Comparison of ENCODE assay signal across 19 cellular contexts in genomic region chr18:48877941-48878340, GRCh38.
DNase-seq lines count a peak whose midpoint lies in the region; ATAC-seq and TF ChIP-seq lines count a peak whose summit lies in the region.
"Had no signal": no experiment of that assay in that cellular context is flagged by ENCODE, and none has a peak within 500 bp of the region (broad histone marks: within the 10 kb centered on the region; RNA-seq: fewer than 3 reads in every experiment).

No MANE protein-coding gene starts in this region.

- in situ Hi-C loops in Panc1 (cut with HindIII; ENCODE audit: low pct_unique_long_range_greater_than_20kb, low sequenced_read_pairs): no loop called here

- peak overlapping the region; percentile 76 for H4K8ac ChIP-seq in trophoblast cell (ENCODE audit: low read depth, low read length)

- DNase-seq in Panc1 (ENCODE audit: low read depth, low spot score) (no peak), lower lobe of right lung (peak; percentile 2), trophoblast cell (no peak), EL (no peak), NCI-H1105 (lab: John Stamatoyannopoulos, UW) (no peak)
- DNase-seq: CD8-positive, alpha-beta memory T cell; GM23248; MM.1S; NCI-H1092; NCI-H146; NCI-H2029 treated with DMSO at 0.1 percent for 48 hours; NCI-H510A treated with DMSO at 0.1 percent for 48 hours; NCI-H774; OCI-M1; RPMI8226 had no signal

- H3K9me3 ChIP-seq in BLaER1 treated with 17β-estradiol and CSF1 and Interleukin-3, amounts not matched to agents 10 nM and 100 nM (replicated peaks in 1 of 11): no peaks in the 10 kb centered on the region
- H3K9me3 ChIP-seq in Panc1 (ENCODE audit: control insufficient read depth, insufficient read depth, low read depth, low read length) (no peaks in the 10 kb centered on the region), lower lobe of right lung (no peaks in the 10 kb centered on the region), trophoblast cell (ENCODE audit: insufficient read depth, low read depth, low read length) (no peaks in the 10 kb centered on the region)

- POLR2A ChIA-PET in Panc1 (lab: Charles Lee): interaction anchor here (0.6 kb wide), 1 partner anchor 872 kb away, joined by 4 read pairs; no protein-coding TSS in a partner anchor

- intact Hi-C loops in Panc1 (cut with micrococcal nuclease; ENCODE audit: unreplicated experiment): no loop called here
- intact Hi-C loops in lower lobe of right lung (cut with DNase I): no loop called here

- H3K79me1 ChIP-seq in trophoblast cell (ENCODE audit: low read length): peaks cover 68% of the 10 kb centered on the region

- no peak overlapping the region for H4K12ac ChIP-seq in trophoblast cell (ENCODE audit: low read depth, low read length)

- H3K27me3 ChIP-seq in BLaER1 treated with 17β-estradiol and CSF1 and Interleukin-3, amounts not matched to agents 10 nM and 100 nM: 0 out of 22 replicates have a peak, but pooled peaks cover 0 to 3% (median 0%) of the 10 kb centered on the region in 11 experiments
- H3K27me3 ChIP-seq in Panc1 (ENCODE audit: control insufficient read depth, insufficient read depth, low read length) (no peaks in the 10 kb centered on the region), lower lobe of right lung (ENCODE audit: low read depth) (no peaks in the 10 kb centered on the region), trophoblast cell (ENCODE audit: insufficient read depth, low read length) (no peaks in the 10 kb centered on the region)

- peak overlapping the region; percentile 79 for H3K18ac ChIP-seq in trophoblast cell (ENCODE audit: low read length)

- no peak overlapping the region for H2AFZ ChIP-seq in trophoblast cell (ENCODE audit: insufficient read depth, low read length, poor library complexity)

- no CpG with 5 or more reads among the region's 3 CpGs for whole genome bisulfite sequencing in trophoblast cell (ENCODE audit: extremely low coverage, insufficient coverage, insufficient read length)

- peak overlapping the region; percentile 95 for H2BK120ac ChIP-seq in trophoblast cell (ENCODE audit: insufficient read depth, low read length, poor library complexity)

- peak overlapping the region; percentile 93 for H3K4ac ChIP-seq in trophoblast cell (ENCODE audit: low read depth, low read length)

- peak overlapping the region; percentile 98 for H2BK5ac ChIP-seq in trophoblast cell (ENCODE audit: low read depth, low read length, poor library complexity)

- H3K4me3 ChIP-seq in BLaER1 treated with 17β-estradiol and CSF1 and Interleukin-3, amounts not matched to agents 10 nM and 100 nM: no peak overlapping the region
- H3K4me3 ChIP-seq in Panc1 (ENCODE audit: low read depth in 2 of 2, low read length in 2 of 2) (no peak overlapping the region), lower lobe of right lung (no peak overlapping the region), trophoblast cell (ENCODE audit: low read depth, low read length) (no peak overlapping the region)
- H3K4me3 ChIP-seq: GM23248, HAP-1 had no signal

- BruUV-seq in Panc1 (replicated peaks; lab: Mats Ljungman, UMichigan): no TSS peak

- no peaks in the 10 kb centered on the region for H3K36me3 ChIP-seq in BLaER1 treated with 17β-estradiol and CSF1 and Interleukin-3, amounts not matched to agents 10 nM and 100 nM
- H3K36me3 ChIP-seq in Panc1 (ENCODE audit: control insufficient read depth, insufficient read depth, low read length): no peaks in the 10 kb centered on the region
- no peaks in the 10 kb centered on the region for H3K36me3 ChIP-seq in lower lobe of right lung
- H3K36me3 ChIP-seq in trophoblast cell (ENCODE audit: control insufficient read depth in 1 of 2, insufficient read depth in 2 of 2, low read length in 2 of 2): peaks cover 0 to 2% of the 10 kb centered on the region in 2 experiments
- H3K36me3 ChIP-seq: HAP-1 had no signal

- peak overlapping the region; percentile 90 for H3K14ac ChIP-seq in trophoblast cell (ENCODE audit: low read length)

- H4K91ac ChIP-seq in trophoblast cell (ENCODE audit: low read depth, low read length): peak overlapping the region; percentile 94

- CTCF ChIA-PET in Panc1 (lab: Charles Lee): no interaction called here

- H3K79me2 ChIP-seq in trophoblast cell (ENCODE audit: control insufficient read depth, insufficient read depth, low read length, poor library complexity): peaks cover 21% of the 10 kb centered on the region

- H2AK5ac ChIP-seq in trophoblast cell (ENCODE audit: low read length): peak overlapping the region; percentile 99

- TF ChIP-seq CTCF in Panc1 (IDR thresholded peaks at IDR 0.05): no peak
- TF ChIP-seq CTCF in lower lobe of right lung (IDR thresholded peaks at IDR 0.05): no peak

- H3K4me1 ChIP-seq in BLaER1 treated with 17β-estradiol and CSF1 and Interleukin-3, amounts not matched to agents 10 nM and 100 nM: peaks cover 25 to 73% (median 60%) of the 10 kb centered on the region in 10 experiments
- H3K4me1 ChIP-seq in Panc1 (ENCODE audit: control insufficient read depth, insufficient read depth, low read length): peaks cover 28% of the 10 kb centered on the region
- H3K4me1 ChIP-seq in lower lobe of right lung: peaks cover 16% of the 10 kb centered on the region
- peaks cover 49 to 50% of the 10 kb centered on the region in 2 experiments for H3K4me1 ChIP-seq in trophoblast cell (ENCODE audit: control insufficient read depth in 1 of 2, insufficient read depth in 2 of 2, low read length in 2 of 2)
- H3K4me1 ChIP-seq: HAP-1 had no signal

- no peak overlapping the region for H3K9ac ChIP-seq in BLaER1 treated with 17β-estradiol and CSF1 and Interleukin-3, amounts not matched to agents 10 nM and 100 nM
- H3K9ac ChIP-seq in trophoblast cell (ENCODE audit: low read length): peak overlapping the region; percentile 1
- H3K9ac ChIP-seq: GM23248 had no signal

- no peaks in the 10 kb centered on the region for H4K20me1 ChIP-seq in BLaER1 treated with 17β-estradiol and CSF1 and Interleukin-3, amounts not matched to agents 10 nM and 100 nM

- H3K4me2 ChIP-seq in BLaER1 treated with 17β-estradiol and CSF1 and Interleukin-3, amounts not matched to agents 10 nM and 100 nM: peak overlapping the region in 6 of 11 experiments; percentile 0 to 43 (median 22); a peak in 7 of 22 replicates
- peak overlapping the region; percentile 17 for H3K4me2 ChIP-seq in trophoblast cell (ENCODE audit: low read length)

- H3K27ac ChIP-seq in BLaER1 treated with 17β-estradiol and CSF1 and Interleukin-3, amounts not matched to agents 10 nM and 100 nM: no peak overlapping the region
- H3K27ac ChIP-seq in Panc1 (ENCODE audit: low read length) (peak overlapping the region; percentile 61; the same call in 1 of the 2 replicates), lower lobe of right lung (no peak overlapping the region), trophoblast cell (ENCODE audit: low read depth, low read length) (peak overlapping the region; percentile 95)
- H3K27ac ChIP-seq: GM23248 had no signal

- H2BK12ac ChIP-seq in trophoblast cell (ENCODE audit: low read length): peak overlapping the region; percentile 100

- ATAC-seq in Panc1 (no peak), lower lobe of right lung (no peak), HG02852 (IDR thresholded peaks at IDR 0.05; ENCODE audit: unreplicated experiment) (no peak), HG03520 (IDR thresholded peaks at IDR 0.05; ENCODE audit: unreplicated experiment) (no peak)

- H3K23ac ChIP-seq in trophoblast cell (ENCODE audit: low read length): no peak overlapping the region

Comparison
In these comparisons a context has a peak if more than half of its experiments do, and no peak if none do; other contexts are left out.
1. H3K27ac ChIP-seq: peak in Panc1 (single experiment) and trophoblast cell (single experiment); none in BLaER1 treated with 17β-estradiol and CSF1 and Interleukin-3, amounts not matched to agents 10 nM and 100 nM (0 of 11) and lower lobe of right lung (single experiment).